Comparison of ENCODE assay signal across 13 cellular contexts in genomic region chr16:70760221-70760620, GRCh38. TPM values are rescaled to one million over a fixed set of nuclear protein-coding genes. Genes with fewer than 3 reads are reported as not detected.
DNase-seq lines count a peak whose midpoint lies in the region; ATAC-seq and TF ChIP-seq lines count a peak whose summit lies in the region.
"Had no signal": no experiment of that assay in that cellular context is flagged by ENCODE, and none has a peak within 500 bp of the region (broad histone marks: within the 10 kb centered on the region; RNA-seq: fewer than 3 reads in every experiment).

No MANE protein-coding gene starts in this region.

- H2AK5ac ChIP-seq in mesenchymal stem cell (ENCODE audit: low read length, severe bottlenecking): peak overlapping the region; percentile 59

- H3K4me1 ChIP-seq in mesenchymal stem cell (ENCODE audit: control insufficient read depth, insufficient read depth, low read depth, low read length) (peaks cover 29% of the 10 kb centered on the region), uterus (no peaks in the 10 kb centered on the region)
- H3K4me1 ChIP-seq: thyroid gland had no signal

- no peak for TF ChIP-seq POLR2A in uterus (IDR thresholded peaks at IDR 0.05)

- H3K4me2 ChIP-seq in mesenchymal stem cell (ENCODE audit: low read length, poor library complexity, severe bottlenecking): no peak overlapping the region

- no peak for DNase-seq in activated T-cell treated with anti-CD3 and anti-CD28 coated beads, Interleukin-2, amount 50 U/mL, for 24 hours
- DNase-seq in activated T-cell treated with anti-CD3 and anti-CD28 coated beads, Interleukin-2, amount 50 U/mL, for 4 hours: no peak
- DNase-seq in astrocyte of the spinal cord (ENCODE audit: low read depth, low spot score) (peak; percentile 8), mesenchymal stem cell (no peak), uterus (no peak), NCI-H1694 (lab: John Stamatoyannopoulos, UW) (no peak), CD1c-positive myeloid dendritic cell (ENCODE audit: extremely low spot score) (no peak)
- no peak for DNase-seq in naive thymus-derived CD8-positive, alpha-beta T cell
- DNase-seq: DMS 273 treated with DMSO at 0.1 percent for 48 hours, NCI-H2171, SW 1271, thyroid gland had no signal

- POLR2A ChIA-PET in naive thymus-derived CD8-positive, alpha-beta T cell (lab: Charles Lee): interaction anchor here (1.3 to 2.3 kb wide), 2 partner anchors 10 to 23 kb away, joined by 4 to 8 read pairs; no protein-coding TSS in a partner anchor

- H3K36me3 ChIP-seq in mesenchymal stem cell (ENCODE audit: control insufficient read depth in 1 of 2, insufficient read depth in 2 of 2, low read depth in 1 of 2, low read length in 2 of 2) (peaks cover 50 to 61% of the 10 kb centered on the region in 2 experiments), uterus (no peaks in the 10 kb centered on the region)

- no peak overlapping the region for H4K8ac ChIP-seq in mesenchymal stem cell (ENCODE audit: low read length)

- no peak overlapping the region for H3K4me3 Mint-ChIP-seq in activated T-cell treated with anti-CD3 and anti-CD28 coated beads, Interleukin-2, amount 50 U/mL, for 24 hours
- H3K4me3 Mint-ChIP-seq in activated T-cell treated with anti-CD3 and anti-CD28 coated beads, Interleukin-2, amount 50 U/mL, for 4 hours: no peak overlapping the region
- no peak overlapping the region for H3K4me3 Mint-ChIP-seq in naive thymus-derived CD8-positive, alpha-beta T cell

- peak overlapping the region in 1 of 2 experiments; percentile 90 for H3K18ac ChIP-seq in mesenchymal stem cell (ENCODE audit: low read depth in 1 of 2, low read length in 2 of 2)

- 87% methylated on average over 3 of the region's 3 CpGs for WGBS in mesenchymal stem cell

- H3K9ac ChIP-seq in mesenchymal stem cell (ENCODE audit: low read length): peak overlapping the region; percentile 73

- peak overlapping the region; percentile 58 for H3K27ac Mint-ChIP-seq in activated T-cell treated with anti-CD3 and anti-CD28 coated beads, Interleukin-2, amount 50 U/mL, for 24 hours
- peak overlapping the region in 1 of 10 donors; percentile 67 for H3K27ac Mint-ChIP-seq in naive thymus-derived CD8-positive, alpha-beta T cell

- H2BK5ac ChIP-seq in mesenchymal stem cell (ENCODE audit: low read depth, low read length, poor library complexity, severe bottlenecking): peak overlapping the region; percentile 79

- H3K27me3 ChIP-seq in mesenchymal stem cell (ENCODE audit: control insufficient read depth in 1 of 2, insufficient read depth in 1 of 2, low read length in 2 of 2) (no peaks in the 10 kb centered on the region), uterus (no peaks in the 10 kb centered on the region)
- H3K27me3 ChIP-seq: thyroid gland had no signal

- in situ Hi-C loops in astrocyte of the spinal cord (cut with HindIII; ENCODE audit: low sequenced_read_pairs): no loop called here

- peak overlapping the region; percentile 65 to 93 for H3K4ac ChIP-seq in mesenchymal stem cell (ENCODE audit: low read depth in 1 of 2, low read length in 2 of 2)

- no peaks in the 10 kb centered on the region for H3K9me3 Mint-ChIP-seq in activated T-cell treated with anti-CD3 and anti-CD28 coated beads, Interleukin-2, amount 50 U/mL, for 24 hours
- no peaks in the 10 kb centered on the region for H3K9me3 Mint-ChIP-seq in activated T-cell treated with anti-CD3 and anti-CD28 coated beads, Interleukin-2, amount 50 U/mL, for 4 hours
- no peaks in the 10 kb centered on the region for H3K9me3 Mint-ChIP-seq in naive thymus-derived CD8-positive, alpha-beta T cell
- H3K9me3 Mint-ChIP-seq: activated T-helper 2 cell treated with anti-CD3 and anti-CD28 coated beads, Interferon-gamma antibody, Interleukin-2, Interleukin-4, amounts not matched to agents 10 μg/mL and 5 μg/mL and 100 μg/mL, durations not matched to agents 14 hours and 24 hours and 36 hours had no signal

- peaks cover 15% of the 10 kb centered on the region for H3K79me1 ChIP-seq in mesenchymal stem cell (replicated peaks; ENCODE audit: low read length, poor library complexity, severe bottlenecking)

- H3K4me1 Mint-ChIP-seq in activated T-cell treated with anti-CD3 and anti-CD28 coated beads, Interleukin-2, amount 50 U/mL, for 24 hours (ENCODE audit: low read depth): peaks cover 5% of the 10 kb centered on the region
- H3K4me1 Mint-ChIP-seq in activated T-cell treated with anti-CD3 and anti-CD28 coated beads, Interleukin-2, amount 50 U/mL, for 4 hours (ENCODE audit: low read depth): no peaks in the 10 kb centered on the region
- peaks cover 0 to 2% (median under 1%) of the 10 kb centered on the region in 4 donors for H3K4me1 Mint-ChIP-seq in naive thymus-derived CD8-positive, alpha-beta T cell

- intact Hi-C loops in uterus (cut with DNase I; ENCODE audit: low total_unique reads): no loop called here

- no peaks in the 10 kb centered on the region for H3K27me3 Mint-ChIP-seq in activated T-cell treated with anti-CD3 and anti-CD28 coated beads, Interleukin-2, amount 50 U/mL, for 24 hours
- no peaks in the 10 kb centered on the region for H3K27me3 Mint-ChIP-seq in activated T-cell treated with anti-CD3 and anti-CD28 coated beads, Interleukin-2, amount 50 U/mL, for 4 hours (ENCODE audit: low read depth)
- H3K27me3 Mint-ChIP-seq in naive thymus-derived CD8-positive, alpha-beta T cell: no peaks in the 10 kb centered on the region

- no peak overlapping the region for H3K23ac ChIP-seq in mesenchymal stem cell (ENCODE audit: low read length in 2 of 2)

- peaks cover 87% of the 10 kb centered on the region for H3K36me3 Mint-ChIP-seq in activated T-cell treated with anti-CD3 and anti-CD28 coated beads, Interleukin-2, amount 50 U/mL, for 24 hours (ENCODE audit: low read depth)
- peaks cover 28% of the 10 kb centered on the region for H3K36me3 Mint-ChIP-seq in activated T-cell treated with anti-CD3 and anti-CD28 coated beads, Interleukin-2, amount 50 U/mL, for 4 hours (ENCODE audit: insufficient read depth)
- H3K36me3 Mint-ChIP-seq in naive thymus-derived CD8-positive, alpha-beta T cell: peaks cover 0 to 68% (median 10%) of the 10 kb centered on the region in 3 donors

- no peak for TF ChIP-seq CTCF in astrocyte of the spinal cord (IDR thresholded peaks at IDR 0.05; ENCODE audit: low read depth, low read length)
- TF ChIP-seq CTCF in uterus (IDR thresholded peaks at IDR 0.05): no peak

- H3K9me3 ChIP-seq in mesenchymal stem cell (ENCODE audit: control insufficient read depth, low read length) (no peaks in the 10 kb centered on the region), uterus (no peaks in the 10 kb centered on the region)
- H3K9me3 ChIP-seq: thyroid gland had no signal

- no peak overlapping the region for H2BK120ac ChIP-seq in mesenchymal stem cell (ENCODE audit: low read depth, low read length)

- no peak overlapping the region for H2BK15ac ChIP-seq in mesenchymal stem cell (ENCODE audit: low read depth, poor library complexity, severe bottlenecking)

- no peak overlapping the region for H2AFZ ChIP-seq in mesenchymal stem cell (ENCODE audit: low read depth, low read length)

- ATAC-seq in activated T-cell treated with anti-CD3 and anti-CD28 coated beads, Interleukin-2, amount 50 U/mL, for 4 hours: no peak
- no peak for ATAC-seq in naive thymus-derived CD8-positive, alpha-beta T cell

- peak overlapping the region; percentile 2 for H4K91ac ChIP-seq in mesenchymal stem cell (ENCODE audit: low read length)

- no peak overlapping the region for H3K4me3 ChIP-seq in astrocyte of the spinal cord (ENCODE audit: low read depth, low read length)
- peak overlapping the region in 1 of 2 experiments; percentile 19 for H3K4me3 ChIP-seq in mesenchymal stem cell (ENCODE audit: insufficient read depth in 1 of 2, low read depth in 1 of 2, low read length in 2 of 2)
- H3K4me3 ChIP-seq in uterus: no peak overlapping the region
- H3K4me3 ChIP-seq: thyroid gland had no signal

- peak overlapping the region; percentile 87 for H3K27ac ChIP-seq in mesenchymal stem cell (ENCODE audit: low read length, poor library complexity, severe bottlenecking)
- peak overlapping the region; percentile 12 to 53 for H3K27ac ChIP-seq in uterus
- H3K27ac ChIP-seq: thyroid gland had no signal

- H3K14ac ChIP-seq in mesenchymal stem cell (ENCODE audit: low read length in 2 of 2): no peak overlapping the region

- H2BK12ac ChIP-seq in mesenchymal stem cell (ENCODE audit: low read length in 2 of 2): peak overlapping the region in 1 of 2 experiments; percentile 70

RNA-seq across cellular contexts. Expression of gene VAC14, which starts 40.7 kb away (rescaled TPM):
- total RNA-seq in activated T-cell treated with anti-CD3 and anti-CD28 coated beads, Interleukin-2, amount 50 U/mL, for 4 hours: 10 to 100 TPM; 48.3 to 54.5 (median 49.3) TPM
- polyA plus RNA-seq in mesenchymal stem cell (2013, experiment 1 of 2): 29.9 TPM
- polyA plus RNA-seq in mesenchymal stem cell (2013, experiment 2 of 2): 29.1 TPM
- 10 to 100 TPM in 3 of 4 donors, 1 to 10 TPM in 1; 4.7 to 30.6 (median 17.4) TPM for total RNA-seq in uterus
- total RNA-seq in naive thymus-derived CD8-positive, alpha-beta T cell: 10 to 100 TPM; 41.4 to 44.9 TPM
- 10 to 100 TPM; 27.2 to 50.7 (median 31.5) TPM for polyA plus RNA-seq in naive thymus-derived CD8-positive, alpha-beta T cell
